8 cellular contexts compared by ENCODE assay signal in the genomic region with DNA sequence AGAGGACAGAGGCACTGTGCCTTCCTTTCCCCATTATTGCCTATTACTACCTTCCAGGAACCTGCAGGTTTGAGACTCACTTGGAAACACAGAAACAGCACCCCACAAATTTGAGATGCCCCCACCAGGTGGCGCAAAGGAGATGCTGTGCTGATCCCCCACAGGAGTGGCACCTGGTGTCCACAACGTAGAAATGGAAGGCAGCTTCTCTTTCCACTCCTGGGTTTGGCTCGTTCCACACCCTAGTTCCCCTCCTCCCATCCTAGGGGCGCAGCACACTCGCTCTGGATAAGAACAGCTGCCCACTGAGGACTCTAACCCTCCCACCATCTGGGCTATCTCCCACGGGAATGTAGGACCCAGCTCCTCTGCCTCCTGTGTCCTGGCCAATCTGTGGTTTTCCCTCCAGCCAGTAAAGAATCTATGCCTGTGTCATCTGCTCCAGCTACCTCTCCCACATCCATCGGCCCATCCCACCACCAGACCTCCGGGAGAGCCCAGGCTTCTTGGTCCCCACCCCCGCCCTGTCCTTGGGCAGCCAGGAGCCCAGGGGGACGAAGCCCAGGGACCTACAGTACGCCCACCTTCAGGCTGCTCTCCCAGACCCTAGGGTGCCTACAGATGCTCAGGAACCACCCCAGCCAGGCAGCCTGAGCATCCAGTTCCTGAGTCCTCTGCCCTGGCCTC.
DNase-seq lines count a peak whose midpoint lies in the region; ATAC-seq and TF ChIP-seq lines count a peak whose summit lies in the region.

No MANE protein-coding gene starts in this region.

- intact Hi-C loops in head of caudate nucleus (cut with DNase I) (loop anchor here (5.0 kb wide), 1 partner anchor 35 kb away; a partner anchor contains a TSS), tibial artery (cut with DNase I; ENCODE audit: low total_unique reads) (loop anchor here (5.0 kb wide), 1 partner anchor 35 kb away; a partner anchor contains a TSS)

- TF ChIP-seq CTCF in GM06990 (IDR thresholded peaks at IDR 0.05; ENCODE audit: insufficient read depth, low read length, poor library complexity, severe bottlenecking) (peak; percentile 90), parathyroid adenoma (IDR thresholded peaks at IDR 0.05) (peak; percentile 75), tibial artery (IDR thresholded peaks at IDR 0.05) (peak; percentile 82 to 90)

- H3K9ac ChIP-seq in parathyroid adenoma = no peak overlapping the region

- H3K4me1 ChIP-seq in parathyroid adenoma (peaks cover 4% of the 10 kb centered on the region), tibial artery (peaks cover 0 to 51% (median 36%) of the 10 kb centered on the region in 4 donors)

- no peaks in the 10 kb centered on the region for H3K36me3 ChIP-seq in GM06990 (ENCODE audit: control insufficient read depth, insufficient read depth, low read length)
- H3K36me3 ChIP-seq in parathyroid adenoma (ENCODE audit: control insufficient read depth, insufficient read depth, low read length) = no peaks in the 10 kb centered on the region
- H3K36me3 ChIP-seq in tibial artery = peaks cover 0 to 12% (median 8%) of the 10 kb centered on the region in 3 donors

- H2AFZ ChIP-seq in parathyroid adenoma = peak overlapping the region; percentile 62

- H3K4me1 Mint-ChIP-seq in activated naive CD8-positive, alpha-beta T cell (ENCODE audit: low read depth) = peaks cover 18% of the 10 kb centered on the region

- H3K9me3 Mint-ChIP-seq in activated naive CD8-positive, alpha-beta T cell (ENCODE audit: low read depth) = no peaks in the 10 kb centered on the region

- H3K9me3 ChIP-seq in parathyroid adenoma (ENCODE audit: control insufficient read depth, low read length) (no peaks in the 10 kb centered on the region), tibial artery (no peaks in the 10 kb centered on the region)

- DNase-seq in GM06990 (ENCODE audit: extremely low read depth, insufficient read length) = peak; percentile 62
- peak; percentile 84 for DNase-seq in NCI-H1105 treated with DMSO at 0.1 percent for 48 hours (lab: John Stamatoyannopoulos, UW)
- DNase-seq in SKM-1 (lab: John Stamatoyannopoulos, UW; ENCODE audit: unreplicated experiment) = peak; percentile 77
- DNase-seq in head of caudate nucleus = peak; percentile 76 to 94 (median 87)
- DNase-seq in tibial artery = peak; percentile 89 to 90

- no peak for ATAC-seq in GM19324 (IDR thresholded peaks at IDR 0.05; ENCODE audit: low FRiP score, unreplicated experiment)

- no peaks in the 10 kb centered on the region for H3K27me3 Mint-ChIP-seq in activated naive CD8-positive, alpha-beta T cell

- peak overlapping the region; percentile 61 for H3K27ac Mint-ChIP-seq in activated naive CD8-positive, alpha-beta T cell

- H3K79me2 ChIP-seq in parathyroid adenoma = no peaks in the 10 kb centered on the region

- no peaks in the 10 kb centered on the region for H3K36me3 Mint-ChIP-seq in activated naive CD8-positive, alpha-beta T cell

- H3K4me2 ChIP-seq in parathyroid adenoma (ENCODE audit: low read length) = peak overlapping the region; percentile 39

- H3K27ac ChIP-seq in parathyroid adenoma = peak overlapping the region; percentile 99
- peak overlapping the region; percentile 98 to 99 for H3K27ac ChIP-seq in tibial artery

- H3K4me3 ChIP-seq in GM06990 (replicated peaks; ENCODE audit: low read depth, low read length) (no peak overlapping the region), parathyroid adenoma (ENCODE audit: low read depth, low read length) (peak overlapping the region; percentile 29), tibial artery (peak overlapping the region; percentile 64 to 72)

- no peaks in the 10 kb centered on the region for H3K27me3 ChIP-seq in GM06990 (replicated peaks; ENCODE audit: control insufficient read depth, insufficient read depth, low read length)
- H3K27me3 ChIP-seq in parathyroid adenoma (ENCODE audit: control insufficient read depth, insufficient read depth, low read length) = no peaks in the 10 kb centered on the region
- no peaks in the 10 kb centered on the region for H3K27me3 ChIP-seq in tibial artery

- H3K4me3 Mint-ChIP-seq in activated naive CD8-positive, alpha-beta T cell = peak overlapping the region; percentile 71
